1 cellular context compared by ENCODE assay signal in genomic region chr16:12819126-12820117, GRCh38.
TF ChIP-seq lines count a peak whose summit lies in the region.

No MANE protein-coding gene starts in this region.

TF ChIP-seq in HepG2, 621 proteins besides CTCF, POLR2A, EP300 and RAD21 (continued from another document and continues in another):
- TF ChIP-seq TGIF2 (CRISPR knock-in tag; IDR thresholded peaks at IDR 0.05) (peak; percentile 54), SRF (IDR thresholded peaks at IDR 0.05; ENCODE audit: low read depth, low read length) (no peak), HINFP (CRISPR knock-in tag; IDR thresholded peaks at IDR 0.05; ENCODE audit: low read depth) (peak; percentile 57; the same call in 1 of the 2 replicates), NONO (IDR thresholded peaks at IDR 0.05) (no peak), NONO (CRISPR knock-in tag; conservative IDR thresholded peaks at IDR 0.05) (0 out of 2 replicates have a peak, but pooled peaks have one; percentile 36), ZBTB7A (CRISPR knock-in tag; IDR thresholded peaks at IDR 0.05) (no peak), RFX1 (IDR thresholded peaks at IDR 0.05) (no peak), ZBTB4 (CRISPR knock-in tag; IDR thresholded peaks at IDR 0.05; ENCODE audit: borderline replicate concordance) (no peak), ATF2 (CRISPR knock-in tag; IDR thresholded peaks at IDR 0.05) (0 out of 2 replicates have a peak, but pooled peaks have one; percentile 42), ZNF746 (CRISPR knock-in tag; IDR thresholded peaks at IDR 0.05) (no peak), ZSCAN31 (CRISPR knock-in tag; IDR thresholded peaks at IDR 0.05; ENCODE audit: low read depth) (no peak), ZNF432 (CRISPR knock-in tag; IDR thresholded peaks at IDR 0.05; ENCODE audit: borderline replicate concordance) (no peak), IRX3 (CRISPR knock-in tag; IDR thresholded peaks at IDR 0.05; ENCODE audit: borderline replicate concordance, low read depth) (no peak), TRIM24 (CRISPR knock-in tag; IDR thresholded peaks at IDR 0.05) (no peak), ATRX (CRISPR knock-in tag; IDR thresholded peaks at IDR 0.05; ENCODE audit: borderline replicate concordance) (no peak), MXI1 (IDR thresholded peaks at IDR 0.05; ENCODE audit: borderline replicate concordance, low read depth, low read length) (no peak), MXD3 (CRISPR knock-in tag; IDR thresholded peaks at IDR 0.05) (no peak), ZMAT3 (CRISPR knock-in tag; conservative IDR thresholded peaks at IDR 0.05) (0 out of 2 replicates have a peak, but pooled peaks have one; percentile 29), PAXIP1 (CRISPR knock-in tag; conservative IDR thresholded peaks at IDR 0.05) (no peak), ZNF407 (CRISPR knock-in tag; IDR thresholded peaks at IDR 0.05; ENCODE audit: not compliant biosample characterization) (no peak), GATAD2A (CRISPR knock-in tag; IDR thresholded peaks at IDR 0.05) (peak; percentile 67), ZNF253 (CRISPR knock-in tag; IDR thresholded peaks at IDR 0.05; ENCODE audit: borderline replicate concordance) (no peak), NFE2L2 (IDR thresholded peaks at IDR 0.05; ENCODE audit: low read length) (peak; percentile 19; the same call in 1 of the 2 replicates), MAFF (IDR thresholded peaks at IDR 0.05; ENCODE audit: low read depth, low read length) (no peak), ZNF652 (CRISPR knock-in tag; IDR thresholded peaks at IDR 0.05; ENCODE audit: borderline replicate concordance, low read depth) (peak; percentile 29; the same call in 1 of the 2 replicates), FUBP1 (CRISPR knock-in tag; IDR thresholded peaks at IDR 0.05; ENCODE audit: borderline replicate concordance) (no peak), TMF1 (CRISPR knock-in tag; IDR thresholded peaks at IDR 0.05; ENCODE audit: low read depth) (no peak), CSRNP1 (CRISPR knock-in tag; IDR thresholded peaks at IDR 0.05) (no peak), TFDP1 (CRISPR knock-in tag; IDR thresholded peaks at IDR 0.05; ENCODE audit: borderline replicate concordance) (no peak), ZFP82 (CRISPR knock-in tag; IDR thresholded peaks at IDR 0.05; ENCODE audit: borderline replicate concordance) (no peak), DDIT3 (CRISPR knock-in tag; IDR thresholded peaks at IDR 0.05) (no peak), NKX3-1 (CRISPR knock-in tag; IDR thresholded peaks at IDR 0.05) (no peak)
